In the genomic region with DNA sequence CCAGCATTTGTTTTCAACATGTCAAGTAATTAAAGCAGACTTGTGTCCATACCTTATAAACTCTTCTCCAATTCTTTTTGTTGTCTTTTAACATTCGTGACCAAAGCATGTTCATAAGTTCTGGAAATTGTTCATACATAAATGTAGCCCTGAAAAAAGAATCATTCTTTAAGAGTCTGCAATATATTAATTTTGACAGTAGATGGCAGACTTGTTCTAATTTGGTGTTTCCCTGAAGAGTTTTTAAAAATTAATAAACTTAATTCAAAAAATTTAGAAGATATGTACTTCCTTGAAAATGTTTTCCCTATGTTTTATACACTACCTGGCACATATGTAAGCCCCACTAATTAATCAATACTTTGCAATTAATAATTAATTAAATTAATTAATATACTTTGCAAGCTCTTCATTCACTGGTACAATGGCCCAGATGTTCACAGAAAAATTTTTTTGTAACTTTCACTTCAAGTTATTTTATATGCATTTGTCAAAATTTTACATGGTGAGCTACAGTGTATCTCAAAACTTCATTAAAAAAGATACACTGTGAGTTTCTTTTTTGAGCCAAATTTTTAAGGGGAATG, we compare ENCODE assay signal across 8 cellular contexts. TPM values are rescaled to one million over a fixed set of nuclear protein-coding genes. Genes with fewer than 3 reads are reported as not detected.
A peak's percentile ranks its signal among the peaks of the same experiment; 100 is the strongest.
DNase-seq lines count a peak whose midpoint lies in the region; ATAC-seq, FAIRE-seq and TF ChIP-seq lines count a peak whose summit lies in the region.

No MANE protein-coding gene starts in this region.

- DNase-seq in CD4-positive, alpha-beta T cell = no peak
- no peak for DNase-seq in HFFc6
- no peak for DNase-seq in K562 (ENCODE audit: extremely low read depth in 1 of 4, low spot score in 3 of 4)
- DNase-seq in naive thymus-derived CD4-positive, alpha-beta T cell = peak in 6 of 9 donors; percentile 11 to 31 (median 18)
- no peak for DNase-seq in hypothalamus (lab: John Stamatoyannopoulos, UW)
- no peak for DNase-seq in COR-L47 (lab: John Stamatoyannopoulos, UW)
- DNase-seq in A172 (ENCODE audit: low spot score) = no peak

- no peaks in the 10 kb centered on the region for H3K9me3 ChIP-seq in CD4-positive, alpha-beta T cell (ENCODE audit: control insufficient read depth, low read length)
- H3K9me3 ChIP-seq in K562 (replicated peaks; ENCODE audit: control insufficient read depth, insufficient read depth, low read depth, low read length) = no peaks in the 10 kb centered on the region
- no peaks in the 10 kb centered on the region for H3K9me3 ChIP-seq in naive thymus-derived CD4-positive, alpha-beta T cell (ENCODE audit: control insufficient read depth in 2 of 3, low read length in 3 of 3)

- H3K36me3 Mint-ChIP-seq in CD4-positive, alpha-beta T cell (ENCODE audit: low read depth) = peaks cover 56% of the 10 kb centered on the region
- H3K36me3 Mint-ChIP-seq in HFFc6 (ENCODE audit: low read depth) = peaks cover 9% of the 10 kb centered on the region
- peaks cover 0 to 23% (median 18%) of the 10 kb centered on the region in 5 donors for H3K36me3 Mint-ChIP-seq in naive thymus-derived CD4-positive, alpha-beta T cell

- TF ChIP-seq CTCF in CD4-positive, alpha-beta T cell (IDR thresholded peaks at IDR 0.05) = peak; percentile 85
- peak; percentile 79 for TF ChIP-seq CTCF in HFFc6 (IDR thresholded peaks at IDR 0.05)
- peak; percentile 12 to 61 (median 26); a peak in 3 of 6 replicates for TF ChIP-seq CTCF in K562 (IDR thresholded peaks at IDR 0.05 in 2 of 3, conservative IDR thresholded peaks at IDR 0.05 in 1 of 3; ENCODE audit: insufficient read depth in 2 of 3, low read depth in 1 of 3, low read length in 3 of 3)

- H3K36me3 ChIP-seq in K562 (ENCODE audit: control insufficient read depth, insufficient read depth, low read length) = peaks cover 54% of the 10 kb centered on the region
- peaks cover 7 to 32% (median 22%) of the 10 kb centered on the region in 3 experiments for H3K36me3 ChIP-seq in naive thymus-derived CD4-positive, alpha-beta T cell (ENCODE audit: control insufficient read depth in 2 of 3, insufficient read depth in 3 of 3, low read length in 3 of 3)

- H3K9ac ChIP-seq in K562 (ENCODE audit: insufficient read depth in 1 of 2, low read depth in 2 of 2, low read length in 2 of 2) = no peak overlapping the region

- H3K27me3 Mint-ChIP-seq in CD4-positive, alpha-beta T cell = no peaks in the 10 kb centered on the region
- H3K27me3 Mint-ChIP-seq in HFFc6 (ENCODE audit: insufficient read depth) = no peaks in the 10 kb centered on the region
- H3K27me3 Mint-ChIP-seq in naive thymus-derived CD4-positive, alpha-beta T cell = no peaks in the 10 kb centered on the region

- TF ChIP-seq RAD21 in K562 (CRISPR knock-in tag; conservative IDR thresholded peaks at IDR 0.05 in 1 of 2, IDR thresholded peaks at IDR 0.05 in 1 of 2) = peak; percentile 58 to 62

- CTCF ChIA-PET in CD4-positive, alpha-beta T cell (lab: Charles Lee) = interaction anchor here (1.1 to 2.4 kb wide), 6 partner anchors 10 to 1290 kb away, joined by 3 to 14 read pairs (median 4); no protein-coding TSS in a partner anchor
- CTCF ChIA-PET in K562 (lab: Yijun Ruan, JAX; ENCODE audit: low intra/inter-chr PET ratio) = interaction anchor here (0.5 to 3.1 kb wide), 8 partner anchors 101 to 1291 kb away, joined by 3 to 17 read pairs (median 3); no protein-coding TSS in a partner anchor
- CTCF ChIA-PET in naive thymus-derived CD4-positive, alpha-beta T cell (lab: Charles Lee) = interaction anchor here (0.6 to 2.4 kb wide), 9 partner anchors 9 to 1316 kb away, joined by 3 to 36 read pairs (median 3); no protein-coding TSS in a partner anchor

- 38% methylated on average over 1 of the region's 1 CpG for WGBS in K562 (ENCODE audit: insufficient coverage, low coverage, missing lambda C conversion rate)

- no TSS peak for BruUV-seq in K562 (replicated peaks; lab: Mats Ljungman, UMichigan)

- no peak overlapping the region for H3K4me3 ChIP-seq in K562
- H3K4me3 ChIP-seq in naive thymus-derived CD4-positive, alpha-beta T cell (ENCODE audit: low read length) = no peak overlapping the region

- H3K27me3 ChIP-seq in CD4-positive, alpha-beta T cell (ENCODE audit: control insufficient read depth, insufficient read depth, low read length) = no peaks in the 10 kb centered on the region
- H3K27me3 ChIP-seq in K562 (ENCODE audit: control insufficient read depth in 2 of 2, insufficient read depth in 2 of 2, low read length in 2 of 2) = no peaks in the 10 kb centered on the region
- no peaks in the 10 kb centered on the region for H3K27me3 ChIP-seq in naive thymus-derived CD4-positive, alpha-beta T cell (ENCODE audit: control insufficient read depth in 2 of 2, insufficient read depth in 2 of 2, low read length in 2 of 2)

- ATAC-seq in CD4-positive, alpha-beta T cell (ENCODE audit: poor library complexity) = no peak
- ATAC-seq in K562 (no peak), HG03520 (IDR thresholded peaks at IDR 0.05; ENCODE audit: unreplicated experiment) (no peak)
- no peak for ATAC-seq in naive thymus-derived CD4-positive, alpha-beta T cell

- H3K4me3 Mint-ChIP-seq in CD4-positive, alpha-beta T cell = no peak overlapping the region
- no peak overlapping the region for H3K4me3 Mint-ChIP-seq in HFFc6
- H3K4me3 Mint-ChIP-seq in naive thymus-derived CD4-positive, alpha-beta T cell = no peak overlapping the region

- in situ Hi-C loops in K562 (cut with MboI) = no loop called here

- no peaks in the 10 kb centered on the region; the same call in 1 of the 2 replicates for H4K20me1 ChIP-seq in K562 (replicated peaks; ENCODE audit: control insufficient read depth, insufficient read depth, low read length)

- peaks cover 50% of the 10 kb centered on the region for H3K79me2 ChIP-seq in K562 (ENCODE audit: control insufficient read depth, insufficient read depth, low read length)

- peaks cover 32% of the 10 kb centered on the region for H3K4me1 Mint-ChIP-seq in CD4-positive, alpha-beta T cell (ENCODE audit: low read depth)
- peaks cover 28% of the 10 kb centered on the region for H3K4me1 Mint-ChIP-seq in HFFc6 (ENCODE audit: low read depth)
- peaks cover 15 to 24% (median 21%) of the 10 kb centered on the region in 7 donors for H3K4me1 Mint-ChIP-seq in naive thymus-derived CD4-positive, alpha-beta T cell

- H3K4me2 ChIP-seq in K562 (ENCODE audit: insufficient read depth, low read length) = no peak overlapping the region

- no peak overlapping the region for H3K27ac Mint-ChIP-seq in CD4-positive, alpha-beta T cell
- H3K27ac Mint-ChIP-seq in HFFc6 = no peak overlapping the region
- H3K27ac Mint-ChIP-seq in naive thymus-derived CD4-positive, alpha-beta T cell = no peak overlapping the region

- POLR2A ChIA-PET in CD4-positive, alpha-beta T cell (lab: Charles Lee) = interaction anchor here (1.0 to 1.9 kb wide), 3 partner anchors 43 to 178 kb away, joined by 3 to 8 read pairs (median 3); a partner anchor contains a TSS
- POLR2A ChIA-PET in K562 (lab: Yijun Ruan, JAX) = interaction anchor here (0.6 kb wide), 1 partner anchor 349 kb away, joined by 3 read pairs; no protein-coding TSS in a partner anchor
- POLR2A ChIA-PET in naive thymus-derived CD4-positive, alpha-beta T cell (lab: Charles Lee) = no interaction called here

- no peak overlapping the region for H3K27ac ChIP-seq in CD4-positive, alpha-beta T cell (ENCODE audit: low read depth, low read length)
- H3K27ac ChIP-seq in K562 (ENCODE audit: extremely low read depth, low read depth, low read length) = no peak overlapping the region
- no peak overlapping the region for H3K27ac ChIP-seq in naive thymus-derived CD4-positive, alpha-beta T cell (ENCODE audit: low read depth, low read length)

- no peaks in the 10 kb centered on the region for H3K9me1 ChIP-seq in K562 (ENCODE audit: control insufficient read depth, insufficient read depth, low read length)

- intact Hi-C loops in CD4-positive, alpha-beta T cell (cut with DNase I, micrococcal nuclease) = loop anchor here (1.0 to 10.0 kb wide), 6 partner anchors 132 to 1317 kb away; no protein-coding TSS in a partner anchor
- intact Hi-C loops in K562 (cut with micrococcal nuclease) = no loop called here
- intact Hi-C loops in naive thymus-derived CD4-positive, alpha-beta T cell (cut with micrococcal nuclease) = loop anchor here (1.0 to 10.0 kb wide), 9 partner anchors 102 to 1317 kb away; no protein-coding TSS in a partner anchor

- no peak for FAIRE-seq in K562 (lab: Jason Lieb, UNC)

- no peak for TF ChIP-seq POLR2A in K562 (conservative IDR thresholded peaks at IDR 0.05)

- TF ChIP-seq EP300 in K562 (IDR thresholded peaks at IDR 0.05; ENCODE audit: low read length) = no peak

- H3K9me3 Mint-ChIP-seq in CD4-positive, alpha-beta T cell = no peaks in the 10 kb centered on the region
- no peaks in the 10 kb centered on the region for H3K9me3 Mint-ChIP-seq in HFFc6
- H3K9me3 Mint-ChIP-seq in naive thymus-derived CD4-positive, alpha-beta T cell = no peaks in the 10 kb centered on the region

- no peak overlapping the region for H2AFZ ChIP-seq in K562 (ENCODE audit: low read depth, low read length)

- H3K4me1 ChIP-seq in K562 (replicated peaks in 1 of 2; ENCODE audit: control insufficient read depth in 2 of 2, insufficient read depth in 2 of 2, low read length in 2 of 2) = no peaks in the 10 kb centered on the region; a peak in 1 of 5 replicates
- peaks cover 0 to 8% of the 10 kb centered on the region in 2 donors for H3K4me1 ChIP-seq in naive thymus-derived CD4-positive, alpha-beta T cell (ENCODE audit: control insufficient read depth in 2 of 2, insufficient read depth in 2 of 2, low read length in 2 of 2)

RNA-seq across cellular contexts. Expression of a gene that starts 42.2 kb away (rescaled TPM):
- 10 to 100 TPM; 89.9 to 91.3 TPM for total RNA-seq in CD4-positive, alpha-beta T cell
- 10 to 100 TPM; 80.7 to 90.3 (median 85.5) TPM for total RNA-seq in HFFc6 (2021; fragmentation: NEBNext Ultra II Directional; extraction: Animal tissue kit (Norgen Biotek cat#: 25700))
- 50.5 and 114 TPM in 2 replicates for total RNA-seq in K562 (2011; cell fraction: chromatin; rRNA removed; ENCODE audit: low replicate concordance)
- 35.4 and 43.6 TPM in 2 replicates for total RNA-seq in K562 (2011; cell fraction: nucleolus; rRNA removed)
- total RNA-seq in K562 (2011; cell fraction: nucleoplasm; rRNA removed) = 53.7 and 70.5 TPM in 2 replicates
- 47.5 and 62.6 TPM in 2 replicates for total RNA-seq in K562 (2014; rRNA removed)
- 72.9 and 76.9 TPM in 2 replicates for total RNA-seq in K562 (2014; rRNA removed; fragmentation: Illumina TruSeq; extraction: Trizol)
- 66.7 and 71.4 TPM in 2 replicates for total RNA-seq in K562 (2015; rRNA removed; fragmentation: Illumina TruSeq; extraction: Trizol)
- 70.4 and 73.2 TPM in 2 replicates for total RNA-seq in K562 (2021)
- 125 and 162 TPM in 2 replicates for polyA plus RNA-seq in K562 (2011; rRNA removed)
- polyA plus RNA-seq in K562 (2011; cell fraction: cytosol; rRNA removed) = 198 and 220 TPM in 2 replicates
- polyA plus RNA-seq in K562 (2011; cell fraction: nucleus; rRNA removed) = 189 and 225 TPM in 2 replicates
- polyA plus RNA-seq in K562 (2012) = 65.5 and 75.7 TPM in 2 replicates
- 104 and 120 TPM in 2 replicates for polyA plus RNA-seq in K562 (2014; fragmentation: Illumina TruSeq; extraction: Trizol)
- 10 to 100 TPM; 23.6 to 24.5 TPM for polyA plus RNA-seq in K562 (2014; fragmentation: Nextera tagmentation; extraction: Ambion mirVana)
- polyA plus RNA-seq in K562 (2014; rRNA removed) = 69.5 and 78.9 TPM in 2 replicates
- polyA minus RNA-seq in K562 (2011; rRNA and poly(A)+ RNA removed) = 178 and 195 TPM in 2 replicates
- 78.4 and 91.4 TPM in 2 replicates for polyA minus RNA-seq in K562 (2011; cell fraction: cytosol; rRNA and poly(A)+ RNA removed)
- polyA minus RNA-seq in K562 (2011; cell fraction: nucleus; rRNA and poly(A)+ RNA removed) = 36.9 and 68.3 TPM in 2 replicates
- total RNA-seq in naive thymus-derived CD4-positive, alpha-beta T cell = 10 to 100 TPM; 58.8 to 94.2 (median 74.0) TPM
- polyA plus RNA-seq in naive thymus-derived CD4-positive, alpha-beta T cell = 10 to 100 TPM; 57.5 to 85.6 TPM
- total RNA-seq in A172 (2014; rRNA removed; shearing (Covaris generic)) = 58.4 and 79.2 TPM in 2 replicates

Comparison
In these comparisons a context has a peak if more than half of its experiments do, and no peak if none do; other contexts are left out.
1. DNase-seq: peak in naive thymus-derived CD4-positive, alpha-beta T cell (6 of 9); none in CD4-positive, alpha-beta T cell (0 of 10), HFFc6 (single experiment), K562 (0 of 4), hypothalamus (0 of 51), COR-L47 (single experiment) and A172 (single experiment).
2. CTCF ChIP-seq: peak in every context shown above with its lines; median percentile 85 in CD4-positive, alpha-beta T cell; 79 in HFFc6; 26 in K562.